In genomic region chr5:178120661-178121357, GRCh38 we compare ENCODE assay signal across 8 cellular contexts. TPM values are rescaled to one million over a fixed set of nuclear protein-coding genes. Genes with fewer than 3 reads are reported as not detected.
DNase-seq lines count a peak whose midpoint lies in the region; TF ChIP-seq lines count a peak whose summit lies in the region.

No MANE protein-coding gene starts in this region.

- no peak overlapping the region for H2BK20ac ChIP-seq in H9 (ENCODE audit: low read depth, low read length, poor library complexity, severe bottlenecking)

- H3K9me3 ChIP-seq in H9 (ENCODE audit: control insufficient read depth, low read depth, low read length): no peaks in the 10 kb centered on the region
- no peaks in the 10 kb centered on the region for H3K9me3 ChIP-seq in Loucy (ENCODE audit: insufficient read depth, low read depth, low read length)
- H3K9me3 ChIP-seq in cardiac muscle cell (ENCODE audit: low read depth): no peaks in the 10 kb centered on the region
- no peaks in the 10 kb centered on the region for H3K9me3 ChIP-seq in sigmoid colon

- H3K4me3 ChIP-seq in Loucy (ENCODE audit: low read length, poor library complexity, severe bottlenecking) (no peak overlapping the region), cardiac muscle cell (no peak overlapping the region), sigmoid colon (peak overlapping the region; percentile 18 to 46 (median 38))

- no peak overlapping the region for H3T11ph ChIP-seq in H9 (ENCODE audit: low read length)

- no peaks in the 10 kb centered on the region for H3F3A ChIP-seq in Loucy (ENCODE audit: low read depth)

- H3K23me2 ChIP-seq in H9 (ENCODE audit: insufficient read length, low read depth, low read length, poor library complexity, severe bottlenecking): no peaks in the 10 kb centered on the region

- TF ChIP-seq POLR2A in sigmoid colon (IDR thresholded peaks at IDR 0.05): no peak

- H2BK120ac ChIP-seq in H9 (ENCODE audit: low read depth, low read length, poor library complexity, severe bottlenecking): no peak overlapping the region

- no peak overlapping the region for H4K5ac ChIP-seq in H9 (ENCODE audit: insufficient read length, low read depth, low read length)

- H2BK15ac ChIP-seq in H9 (ENCODE audit: low read depth, low read length): no peak overlapping the region

- H4K20me1 ChIP-seq in H9 (ENCODE audit: control insufficient read depth, insufficient read depth, insufficient read length) (no peaks in the 10 kb centered on the region), Loucy (ENCODE audit: insufficient read depth, low read length, poor library complexity, severe bottlenecking) (no peaks in the 10 kb centered on the region)

- H3K14ac ChIP-seq in H9 (ENCODE audit: insufficient read depth, low read length): no peak overlapping the region

- no peak overlapping the region for H3K27ac ChIP-seq in H9 (ENCODE audit: insufficient read length, low read depth, low read length)
- H3K27ac ChIP-seq in cardiac muscle cell: no peak overlapping the region
- H3K27ac ChIP-seq in sigmoid colon: peak overlapping the region; percentile 16 to 62 (median 34)

- H3K4me1 Mint-ChIP-seq in H9: peaks cover 39 to 50% of the 10 kb centered on the region in 2 experiments

- H3K56ac ChIP-seq in H9 (ENCODE audit: insufficient read length, low read depth, low read length): no peak overlapping the region

- no peak overlapping the region for H3K18ac ChIP-seq in H9 (ENCODE audit: insufficient read length, low read depth, low read length)

- no peak overlapping the region for H3K4ac ChIP-seq in H9 (ENCODE audit: low read depth, low read length)

- intact Hi-C loops in sigmoid colon (cut with DNase I): loop anchor here (5.0 kb wide), 2 partner anchors 41 to 44 kb away; no protein-coding TSS in a partner anchor

- H2AK5ac ChIP-seq in H9 (ENCODE audit: insufficient read length, low read length): no peak overlapping the region

- no peak for TF ChIP-seq EP300 in sigmoid colon (IDR thresholded peaks at IDR 0.05)

- H3K4me1 ChIP-seq in H9 (ENCODE audit: insufficient read depth, low read length): peaks cover 8% of the 10 kb centered on the region; the same call in 1 of the 2 replicates
- peaks cover 16% of the 10 kb centered on the region for H3K4me1 ChIP-seq in Loucy (ENCODE audit: insufficient read depth, low read length, poor library complexity, severe bottlenecking)
- peaks cover 10% of the 10 kb centered on the region for H3K4me1 ChIP-seq in cardiac muscle cell (ENCODE audit: low read depth)
- peaks cover 0 to 36% (median 30%) of the 10 kb centered on the region in 4 donors for H3K4me1 ChIP-seq in sigmoid colon

- peaks cover 20% of the 10 kb centered on the region; the same call in 1 of the 2 replicates for H3K79me2 ChIP-seq in H9 (ENCODE audit: insufficient read depth, low read length)
- H3K79me2 ChIP-seq in Loucy (ENCODE audit: insufficient read depth, low read length): peaks cover 40% of the 10 kb centered on the region; the same call in 1 of the 2 replicates

- DNase-seq in H9: peak; percentile 88
- DNase-seq in SHP77 treated with DMSO at 0.1 percent for 48 hours (lab: John Stamatoyannopoulos, UW): peak; percentile 93
- peak; percentile 83 for DNase-seq in activated effector memory CD4-positive, alpha-beta T cell treated with Interleukin-2 at 50 U/mL for 16 hours
- DNase-seq in cardiac muscle cell (ENCODE audit: low read depth in 1 of 2, low spot score in 1 of 2): peak; percentile 79 to 89
- DNase-seq in sigmoid colon: peak; percentile 95
- DNase-seq in NCI-H1930 (lab: John Stamatoyannopoulos, UW): no peak

- no peaks in the 10 kb centered on the region; a peak in 1 of 5 replicates for H3K9me3 Mint-ChIP-seq in H9

- no peak overlapping the region for H2BK5ac ChIP-seq in H9 (ENCODE audit: insufficient read length, low read length)

- peak; percentile 62 for TF ChIP-seq CTCF in GM12801 (IDR thresholded peaks at IDR 0.05; ENCODE audit: extremely low read depth, insufficient read length)
- TF ChIP-seq CTCF in H9 (conservative IDR thresholded peaks at IDR 0.05): peak; percentile 77
- peak; percentile 44 for TF ChIP-seq CTCF in Loucy (conservative IDR thresholded peaks at IDR 0.05; ENCODE audit: low read length)
- peak; percentile 51 for TF ChIP-seq CTCF in cardiac muscle cell (IDR thresholded peaks at IDR 0.05; ENCODE audit: low read depth, low read length)
- TF ChIP-seq CTCF in sigmoid colon (IDR thresholded peaks at IDR 0.05): peak in 3 of 4 experiments; percentile 14 to 52 (median 15)

- H3K27me3 ChIP-seq in H9 (ENCODE audit: insufficient read depth, low read length) (no peaks in the 10 kb centered on the region), Loucy (ENCODE audit: insufficient read depth, low read length, poor library complexity, severe bottlenecking) (no peaks in the 10 kb centered on the region), cardiac muscle cell (no peaks in the 10 kb centered on the region), sigmoid colon (peaks cover 3 to 23% (median 10%) of the 10 kb centered on the region in 3 donors)

- H2AFZ ChIP-seq in H9 (ENCODE audit: low read length): no peak overlapping the region
- H2AFZ ChIP-seq in Loucy (ENCODE audit: low read length): no peak overlapping the region

- no peak overlapping the region for H3K23ac ChIP-seq in H9 (ENCODE audit: insufficient read length, low read depth, low read length)

- H3K4me2 ChIP-seq in H9 (ENCODE audit: insufficient read depth, insufficient read length, low read length) (no peak overlapping the region), Loucy (ENCODE audit: low read depth, low read length, poor library complexity, severe bottlenecking) (no peak overlapping the region)

- H3K36me3 Mint-ChIP-seq in H9 (ENCODE audit: insufficient read depth in 1 of 3, low read depth in 3 of 3): peaks cover 10 to 34% (median 18%) of the 10 kb centered on the region in 3 experiments

- no peak overlapping the region for H2BK12ac ChIP-seq in H9 (ENCODE audit: insufficient read length, low read depth, low read length)

- no peaks in the 10 kb centered on the region for H3K9me2 ChIP-seq in Loucy (replicated peaks; ENCODE audit: low read depth, low read length)

- H3K27ac Mint-ChIP-seq in H9: peak overlapping the region in 1 of 3 experiments; percentile 44; a peak in 1 of 7 replicates

- no peak overlapping the region for H4K8ac ChIP-seq in H9 (replicated peaks; ENCODE audit: insufficient read length, low read depth, low read length)

- no peak overlapping the region for H4K91ac ChIP-seq in H9 (ENCODE audit: insufficient read length, low read depth, low read length)

- no peaks in the 10 kb centered on the region for H3K27me3 Mint-ChIP-seq in H9 (ENCODE audit: low read depth)

- no peak overlapping the region for H3K9ac ChIP-seq in H9 (ENCODE audit: extremely low read depth, insufficient read length, low read length)
- H3K9ac ChIP-seq in Loucy (ENCODE audit: low read depth, low read length, poor library complexity, severe bottlenecking): no peak overlapping the region

- WGBS in H9 (ENCODE audit: extremely low coverage, insufficient read length, low lambda C conversion rate): no CpG with 5 or more reads among the region's 26 CpGs
- WGBS in sigmoid colon, 2 donors: 14 to 18% methylated on average over 26 of the region's 26 CpGs

- H3K4me3 Mint-ChIP-seq in H9: no peak overlapping the region

- no peaks in the 10 kb centered on the region for H3K79me1 ChIP-seq in H9 (ENCODE audit: insufficient read depth, low read depth, low read length, poor library complexity, severe bottlenecking)

- H3K36me3 ChIP-seq in Loucy (ENCODE audit: insufficient read depth, low read length) (peaks cover 6% of the 10 kb centered on the region; the same call in 1 of the 2 replicates), cardiac muscle cell (peaks cover 6% of the 10 kb centered on the region), sigmoid colon (no peaks in the 10 kb centered on the region)

RNA-seq across cellular contexts. Expression of gene N4BP3, which starts 7.5 kb away (rescaled TPM):
- total RNA-seq in H9 (2021) (32.1 and 32.4 TPM in 2 replicates), cardiac muscle cell (11.6 and 13.7 TPM in 2 replicates), sigmoid colon (1 to 10 TPM in 3 of 4 donors, under 1 TPM in 1; 0.95 to 3.0 (median 1.6) TPM)
- polyA plus RNA-seq in cardiac muscle cell (5.7 and 6.1 TPM in 2 replicates), sigmoid colon (1 to 10 TPM in 2 of 3 donors, under 1 TPM in 1; 0.69 to 2.3 (median 1.2) TPM)

RNA-seq across cellular contexts. Expression of gene RMND5B, which starts 10.0 kb away (rescaled TPM):
- total RNA-seq in H9 (2021) (81.3 and 86.4 TPM in 2 replicates), cardiac muscle cell (49.7 and 58.8 TPM in 2 replicates), sigmoid colon (10 to 100 TPM; 37.5 to 44.8 (median 42.0) TPM)
- polyA plus RNA-seq in cardiac muscle cell (57.2 and 58.2 TPM in 2 replicates), sigmoid colon (10 to 100 TPM; 25.2 to 36.2 (median 30.5) TPM)

RNA-seq across cellular contexts. Expression of gene NHP2, which starts 32.9 kb away (rescaled TPM):
- total RNA-seq in H9 (2021) (232 and 240 TPM in 2 replicates), cardiac muscle cell (270 and 391 TPM in 2 replicates), sigmoid colon (100 to 1,000 TPM in 3 of 4 donors, 10 to 100 TPM in 1; 77.8 to 231 (median 185) TPM)
- polyA plus RNA-seq in cardiac muscle cell (232 and 239 TPM in 2 replicates), sigmoid colon (100 to 1,000 TPM; 131 to 177 (median 156) TPM)

Comparison
In these comparisons a context has a peak if more than half of its experiments do, and no peak if none do; other contexts are left out.
1. CTCF ChIP-seq: peak in every context shown above with its lines; median percentile 77 in H9; 62 in GM12801; 51 in cardiac muscle cell; 44 in Loucy; 15 in sigmoid colon.
2. DNase-seq: peak in H9 (single experiment), SHP77 treated with DMSO at 0.1 percent for 48 hours (single experiment), activated effector memory CD4-positive, alpha-beta T cell treated with Interleukin-2 at 50 U/mL for 16 hours (single experiment), cardiac muscle cell (2 of 2) and sigmoid colon (single experiment); none in NCI-H1930 (0 of 2).
3. H3K27ac ChIP-seq: peak in sigmoid colon (4 of 4); none in H9 (single experiment) and cardiac muscle cell (single experiment).
4. H3K4me3 ChIP-seq: peak in sigmoid colon (4 of 4); none in Loucy (single experiment) and cardiac muscle cell (single experiment).